Comparison of ENCODE assay signal across 20 cellular contexts in the genomic region with DNA sequence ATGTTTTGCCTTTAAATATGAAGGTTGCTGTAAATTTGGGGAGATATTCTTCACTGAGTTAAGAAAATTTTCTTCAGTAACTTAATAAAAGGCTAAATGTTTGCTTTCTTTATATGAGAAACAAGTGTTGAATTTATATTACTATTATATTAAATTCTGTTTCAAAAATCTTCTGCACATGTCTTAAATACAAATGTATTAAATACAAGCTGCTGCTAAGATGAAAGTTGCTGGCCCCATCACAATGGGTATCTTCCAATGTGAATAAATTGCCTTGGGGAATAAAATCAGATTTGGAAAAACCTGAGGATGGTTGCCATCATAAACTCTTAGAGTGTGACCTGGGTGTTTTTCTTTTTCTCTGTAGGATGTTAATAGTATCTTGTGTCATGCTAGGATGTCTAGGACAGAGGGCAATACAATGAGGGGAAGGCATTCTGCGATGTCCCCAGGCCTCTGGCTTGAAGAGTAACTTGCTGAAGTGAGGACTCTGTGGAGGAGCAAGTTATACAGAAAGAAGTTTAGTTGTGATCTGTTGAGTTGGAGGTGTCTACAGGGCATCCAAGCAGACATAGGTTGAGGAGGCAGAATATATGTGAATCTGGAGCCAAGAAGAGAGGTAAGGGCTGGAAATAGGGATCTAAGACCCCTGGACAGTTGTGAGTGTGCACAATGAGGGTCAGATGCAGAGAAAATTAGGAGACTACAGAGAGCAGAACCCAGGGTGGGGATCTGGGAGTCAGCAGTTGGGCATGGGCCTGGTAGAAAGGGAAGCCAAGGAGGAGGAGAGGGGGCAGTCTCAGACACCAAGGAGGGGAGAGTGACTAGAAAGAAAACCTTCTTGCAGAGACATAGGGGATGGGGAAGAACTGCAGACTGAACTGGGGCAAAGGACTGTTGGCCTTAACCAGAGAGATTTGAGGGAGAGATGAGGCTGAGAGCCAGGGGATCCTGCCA. TPM values are rescaled to one million over a fixed set of nuclear protein-coding genes. Genes with fewer than 3 reads are reported as not detected.
"Had no signal": no experiment of that assay in that cellular context is flagged by ENCODE, and none has a peak within 500 bp of the region (broad histone marks: within the 10 kb centered on the region; RNA-seq: fewer than 3 reads in every experiment).

No MANE protein-coding gene starts in this region.

- H3K27me3 ChIP-seq: ascending aorta had no signal

- DNase-seq: activated CD4-positive, alpha-beta T cell treated with anti-CD3 and anti-CD28 coated beads, Interleukin-2, amount 50 U/mL, for 48 hours; activated gamma-delta T cell treated with Interleukin-2 at 50 U/mL for 16 hours; activated T-cell treated with anti-CD3 and anti-CD28 coated beads, Interleukin-2, amount 50 U/mL, for 48 hours; erythroblast; gastrocnemius medialis; heart right ventricle; midbrain; retina; stimulated activated CD4-positive, alpha-beta T cell treated with anti-CD3 and anti-CD28 coated beads, Interleukin-4, amount 100 ng/mL, for 1 hour; stimulated activated naive CD4-positive, alpha-beta T cell; T-helper 1 cell; T1000; transverse colon had no signal

- H3K36me3 ChIP-seq: ascending aorta, gastrocnemius medialis, heart right ventricle, transverse colon had no signal

- H3K27ac ChIP-seq: ascending aorta, gastrocnemius medialis, heart right ventricle had no signal

- H3K4me3 ChIP-seq: ascending aorta, gastrocnemius medialis, heart right ventricle, lung, transverse colon had no signal

- H3K4me1 ChIP-seq: ascending aorta, gastrocnemius medialis, heart right ventricle, transverse colon had no signal

- ATAC-seq: gastrocnemius medialis, heart right ventricle, left colon had no signal

RNA-seq across cellular contexts. Expression of gene IGLL5, which starts 4.8 kb away (rescaled TPM):
- total RNA-seq: bronchial epithelial cell, chondrocyte, myocyte, skeletal muscle tissue had no signal
